ENCODE assay signal across 9 cellular contexts in the genomic region with DNA sequence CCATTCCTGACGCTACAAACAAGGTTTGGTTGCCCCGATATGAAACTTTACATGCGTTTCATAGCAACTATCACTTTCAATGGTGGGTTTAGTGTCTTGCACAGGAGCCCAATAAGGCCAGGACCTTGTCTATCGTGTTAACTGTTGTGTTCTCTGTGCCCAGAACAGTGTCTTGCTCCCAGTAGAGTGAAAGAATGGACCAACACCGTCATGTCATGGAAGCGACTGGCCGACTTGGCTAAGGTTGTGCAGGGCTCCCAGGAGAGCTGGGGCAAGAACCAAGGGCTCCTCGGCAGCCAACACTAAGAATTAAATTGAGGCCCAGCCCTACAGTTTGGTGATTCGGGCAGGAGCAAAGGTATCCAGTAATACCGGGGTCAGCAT. TPM values are rescaled to one million over a fixed set of nuclear protein-coding genes. Genes with fewer than 3 reads are reported as not detected.
DNase-seq lines count a peak whose midpoint lies in the region; ATAC-seq and TF ChIP-seq lines count a peak whose summit lies in the region.
"Had no signal": no experiment of that assay in that cellular context is flagged by ENCODE, and none has a peak within 500 bp of the region (broad histone marks: within the 10 kb centered on the region; RNA-seq: fewer than 3 reads in every experiment).

No MANE protein-coding gene starts in this region.

- peak; percentile 34 for ATAC-seq in activated CD8-positive, alpha-beta memory T cell treated with anti-CD3 and anti-CD28 coated beads, Interleukin-2, amount 10 ng/mL, durations not matched to agents 7 days and 5 days
- ATAC-seq in upper lobe of left lung (ENCODE audit: low FRiP score in 2 of 2) (peak in 1 of 2 donors; percentile 31), HG03521 (IDR thresholded peaks at IDR 0.05; ENCODE audit: unreplicated experiment) (no peak), GM18505 (IDR thresholded peaks at IDR 0.05; ENCODE audit: unreplicated experiment) (no peak)

- no peaks in the 10 kb centered on the region for H3K36me3 Mint-ChIP-seq in activated CD8-positive, alpha-beta memory T cell treated with anti-CD3 and anti-CD28 coated beads, Interleukin-2, amount 10 ng/mL, durations not matched to agents 7 days and 5 days

- H3K27me3 ChIP-seq in upper lobe of left lung: no peaks in the 10 kb centered on the region

- WGBS in mesodermal cell (ENCODE audit: insufficient coverage in 2 of 2), 2 experiments: 59 to 61% methylated on average over 10 of the region's 10 CpGs
- WGBS in upper lobe of left lung, 2 donors: 43 to 48% methylated on average over 10 of the region's 10 CpGs

- peaks cover 13% of the 10 kb centered on the region for H3K4me1 Mint-ChIP-seq in activated CD8-positive, alpha-beta memory T cell treated with anti-CD3 and anti-CD28 coated beads, Interleukin-2, amount 10 ng/mL, durations not matched to agents 7 days and 5 days

- H3K27ac Mint-ChIP-seq in activated CD8-positive, alpha-beta memory T cell treated with anti-CD3 and anti-CD28 coated beads, Interleukin-2, amount 10 ng/mL, durations not matched to agents 7 days and 5 days: no peak overlapping the region

- CTCF ChIA-PET in activated CD8-positive, alpha-beta memory T cell treated with anti-CD3 and anti-CD28 coated beads, Interleukin-2, amount 10 ng/mL, durations not matched to agents 7 days and 5 days (lab: Charles Lee): interaction anchor here (1.7 to 1.9 kb wide), 2 partner anchors 14 to 16 kb away, joined by 4 to 7 read pairs; no protein-coding TSS in a partner anchor

- peaks cover 23% of the 10 kb centered on the region for H3K27me3 Mint-ChIP-seq in activated CD8-positive, alpha-beta memory T cell treated with anti-CD3 and anti-CD28 coated beads, Interleukin-2, amount 10 ng/mL, durations not matched to agents 7 days and 5 days

- no peaks in the 10 kb centered on the region for H3K36me3 ChIP-seq in mesodermal cell (ENCODE audit: control insufficient read depth, insufficient read depth, low read length)
- no peaks in the 10 kb centered on the region for H3K36me3 ChIP-seq in upper lobe of left lung

- no peak for TF ChIP-seq CTCF in upper lobe of left lung (IDR thresholded peaks at IDR 0.05)

- H3K9me3 ChIP-seq in mesodermal cell (ENCODE audit: control insufficient read depth, low read length) (no peaks in the 10 kb centered on the region), upper lobe of left lung (no peaks in the 10 kb centered on the region)

- peak overlapping the region; percentile 42 for H3K4me3 ChIP-seq in mesodermal cell (ENCODE audit: extremely low read depth, insufficient read depth, low read length, poor library complexity, severe bottlenecking)
- peak overlapping the region; percentile 26 to 71 (median 61) for H3K4me3 ChIP-seq in upper lobe of left lung

- no peak for TF ChIP-seq EP300 in upper lobe of left lung (IDR thresholded peaks at IDR 0.05)

- H3K27ac ChIP-seq in cingulate gyrus (ENCODE audit: low read depth, low read length) (peak overlapping the region; percentile 96), mesodermal cell (ENCODE audit: low read depth, low read length, severe bottlenecking) (no peak overlapping the region), upper lobe of left lung (peak overlapping the region; percentile 75 to 90 (median 76))

- TF ChIP-seq POLR2A in upper lobe of left lung (IDR thresholded peaks at IDR 0.05): no peak
- TF ChIP-seq POLR2A in GM18505 (IDR thresholded peaks at IDR 0.05; ENCODE audit: borderline replicate concordance, extremely low read depth, insufficient read depth, insufficient read length): no peak

- H3K9me3 Mint-ChIP-seq in activated CD8-positive, alpha-beta memory T cell treated with anti-CD3 and anti-CD28 coated beads, Interleukin-2, amount 10 ng/mL, durations not matched to agents 7 days and 5 days (ENCODE audit: low read depth): no peaks in the 10 kb centered on the region

- H3K4me3 Mint-ChIP-seq in activated CD8-positive, alpha-beta memory T cell treated with anti-CD3 and anti-CD28 coated beads, Interleukin-2, amount 10 ng/mL, durations not matched to agents 7 days and 5 days: peak overlapping the region; percentile 58

- DNase-seq in activated CD8-positive, alpha-beta memory T cell treated with anti-CD3 and anti-CD28 coated beads, Interleukin-2, amount 10 ng/mL, durations not matched to agents 7 days and 5 days: no peak
- DNase-seq in activated CD8-positive, alpha-beta memory T cell treated with anti-CD3 and anti-CD28 coated beads for 24 hours: no peak
- DNase-seq in upper lobe of left lung: no peak
- DNase-seq in AG20443 (ENCODE audit: low spot score): no peak
- DNase-seq: DND-41 had no signal

- H3K4me1 ChIP-seq in mesodermal cell (ENCODE audit: control insufficient read depth, insufficient read depth, low read length, poor library complexity, severe bottlenecking): peaks cover 6% of the 10 kb centered on the region
- peaks cover 22 to 34% (median 27%) of the 10 kb centered on the region in 4 donors for H3K4me1 ChIP-seq in upper lobe of left lung

RNA-seq across cellular contexts. Expression of a gene that starts 0.5 kb away (rescaled TPM):
- 1 to 10 TPM in 1 of 2 experiments, under 1 TPM in 1; 0.37 to 1.1 TPM for total RNA-seq in activated CD8-positive, alpha-beta memory T cell treated with anti-CD3 and anti-CD28 coated beads, Interleukin-2, amount 10 ng/mL, durations not matched to agents 7 days and 5 days
- 0.37 TPM for polyA plus RNA-seq in mesodermal cell (2013, experiment 1 of 2)
- 0.20 TPM for polyA plus RNA-seq in mesodermal cell (2013, experiment 2 of 2)
- 10 to 100 TPM in 3 of 6 donors, 1 to 10 TPM in 3; 4.3 to 13.6 (median 10.0) TPM for total RNA-seq in upper lobe of left lung

RNA-seq across cellular contexts. Expression of a gene that starts 29.6 kb away (rescaled TPM):
- 100 to 1,000 TPM; 193 to 204 TPM for total RNA-seq in activated CD8-positive, alpha-beta memory T cell treated with anti-CD3 and anti-CD28 coated beads, Interleukin-2, amount 10 ng/mL, durations not matched to agents 7 days and 5 days
- 269 TPM for polyA plus RNA-seq in mesodermal cell (2013, experiment 1 of 2)
- polyA plus RNA-seq in mesodermal cell (2013, experiment 2 of 2): 300 TPM
- 100 to 1,000 TPM; 153 to 215 (median 202) TPM for total RNA-seq in upper lobe of left lung
